In the genomic region with DNA sequence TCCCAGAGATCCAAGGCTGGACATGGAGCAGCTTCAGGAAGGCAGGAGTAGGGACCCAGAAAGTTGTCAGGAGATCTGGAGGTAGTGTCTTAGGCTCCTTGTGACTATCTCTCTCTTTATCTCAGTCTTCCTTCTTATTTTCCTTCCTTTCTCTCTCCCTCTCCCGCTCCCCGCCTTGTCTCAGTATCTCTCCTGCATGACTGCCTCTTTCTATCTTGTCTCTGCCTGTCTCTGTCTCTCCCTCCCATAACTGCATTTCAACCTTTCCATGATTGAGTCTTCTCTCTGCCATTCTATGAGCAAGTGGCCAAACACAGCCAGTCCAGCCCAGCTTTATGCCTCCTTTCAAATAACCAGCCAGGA, we compare ENCODE assay signal across 19 cellular contexts.
A peak's percentile ranks its signal among the peaks of the same experiment; 100 is the strongest.
DNase-seq lines count a peak whose midpoint lies in the region; ATAC-seq and TF ChIP-seq lines count a peak whose summit lies in the region.
"Had no signal": no experiment of that assay in that cellular context is flagged by ENCODE, and none has a peak within 500 bp of the region (broad histone marks: within the 10 kb centered on the region; RNA-seq: fewer than 3 reads in every experiment).

No MANE protein-coding gene starts in this region.

- peak overlapping the region; percentile 70 for H3K4me2 ChIP-seq in SU-DHL-6 (ENCODE audit: low read depth, low read length, poor library complexity, severe bottlenecking)

- DNase-seq in GM12865 (ENCODE audit: low read depth) = no peak
- DNase-seq in lung (ENCODE audit: low spot score) = no peak
- peak; percentile 8 for DNase-seq in stomach
- no peak for DNase-seq in Ammon's horn (ENCODE audit: low spot score)
- DNase-seq in activated gamma-delta T cell (lab: John Stamatoyannopoulos, UW) = no peak
- DNase-seq: activated CD4-positive, alpha-beta T cell treated with anti-CD3 and anti-CD28 coated beads for 4 hours; activated gamma-delta T cell treated with Interleukin-2 at 50 U/mL for 16 hours; activated T-cell treated with anti-CD3 and anti-CD28 coated beads, Interleukin-2, amount 50 U/mL, for 1 hour; CD4-positive, alpha-beta memory T cell; central memory CD4-positive, alpha-beta T cell; naive thymus-derived CD8-positive, alpha-beta T cell; NCI-H2029 treated with DMSO at 0.1 percent for 48 hours; NCI-H2227 treated with DMSO at 0.1 percent for 48 hours; T-helper 17 cell had no signal

- no peaks in the 10 kb centered on the region for H3K79me2 ChIP-seq in SU-DHL-6 (ENCODE audit: insufficient read depth, low read length)

- no peak for TF ChIP-seq CTCF in GM12865 (IDR thresholded peaks at IDR 0.05; ENCODE audit: insufficient read depth, low read depth, low read length, missing control alignments)
- TF ChIP-seq CTCF in SU-DHL-6 (IDR thresholded peaks at IDR 0.05; ENCODE audit: insufficient read depth, low read length, poor library complexity, severe bottlenecking) = no peak
- TF ChIP-seq CTCF in lung (IDR thresholded peaks at IDR 0.05; ENCODE audit: control extremely low read depth, extremely low read depth) = no peak
- TF ChIP-seq CTCF in stomach (IDR thresholded peaks at IDR 0.05) = no peak

- H3K4me1 ChIP-seq in lung (ENCODE audit: control insufficient read depth in 2 of 2, insufficient read depth in 2 of 2, low read length in 2 of 2) (peaks cover 0 to 3% of the 10 kb centered on the region in 2 donors), stomach (peaks cover 0 to 3% (median 0%) of the 10 kb centered on the region in 4 donors)

- peaks cover 31% of the 10 kb centered on the region for H3F3A ChIP-seq in SU-DHL-6 (ENCODE audit: insufficient read depth)

- WGBS in lung, 2 donors = 100% methylated on average over 2 of the region's 2 CpGs
- 92 to 96% (median 94%) methylated on average over 2 of the region's 2 CpGs for WGBS in stomach, 5 donors

- peak; percentile 19 for ATAC-seq in lung (ENCODE audit: insufficient read depth, low FRiP score)
- ATAC-seq in HG03175 (IDR thresholded peaks at IDR 0.05; ENCODE audit: unreplicated experiment) = no peak

- intact Hi-C loops in stomach (cut with DNase I; ENCODE audit: low total_unique reads) = no loop called here

- peaks cover 7% of the 10 kb centered on the region; the same call in 1 of the 2 replicates for H3K9me3 ChIP-seq in SU-DHL-6 (ENCODE audit: insufficient read depth, low read length)
- H3K9me3 ChIP-seq in lung (ENCODE audit: control insufficient read depth in 2 of 2, insufficient read depth in 1 of 2, low read length in 1 of 2) = peaks cover 0 to 5% of the 10 kb centered on the region in 2 donors
- H3K9me3 ChIP-seq in stomach = peaks cover 0 to 12% (median 11%) of the 10 kb centered on the region in 4 donors

- no peak for TF ChIP-seq POLR2A in stomach (IDR thresholded peaks at IDR 0.05)

- no peak for TF ChIP-seq EP300 in stomach (IDR thresholded peaks at IDR 0.05)

- no peaks in the 10 kb centered on the region for H3K27me3 ChIP-seq in SU-DHL-6 (ENCODE audit: low read length)
- H3K27me3 ChIP-seq in lung (ENCODE audit: control insufficient read depth, insufficient read depth) = no peaks in the 10 kb centered on the region
- H3K27me3 ChIP-seq in stomach = no peaks in the 10 kb centered on the region
- H3K27me3 ChIP-seq: left lung had no signal

- H2AFZ ChIP-seq in SU-DHL-6 (ENCODE audit: low read depth, low read length, severe bottlenecking) = peak overlapping the region; percentile 24

- H3K27ac ChIP-seq in SU-DHL-6 (ENCODE audit: low read depth, low read length) = peak overlapping the region; percentile 88
- H3K27ac ChIP-seq in lung (ENCODE audit: low read depth in 1 of 2, low read length in 1 of 2) = no peak overlapping the region
- peak overlapping the region in 1 of 5 donors; percentile 23 for H3K27ac ChIP-seq in stomach
- H3K27ac ChIP-seq: RWPE1, SK-N-MC had no signal

- H3K36me3 ChIP-seq in SU-DHL-6 (ENCODE audit: low read length) (peaks cover 6% of the 10 kb centered on the region; the same call in 1 of the 2 replicates), lung (ENCODE audit: control insufficient read depth in 2 of 2, insufficient read depth in 2 of 2, low read length in 2 of 2) (no peaks in the 10 kb centered on the region), stomach (no peaks in the 10 kb centered on the region)
- H3K36me3 ChIP-seq: left lung had no signal

- H3K9ac ChIP-seq in SU-DHL-6 (ENCODE audit: low read length) = peak overlapping the region; percentile 33; the same call in 1 of the 2 replicates

- H3K4me3 ChIP-seq in GM12865 (ENCODE audit: low read depth, low read length) (peak overlapping the region; percentile 53), SU-DHL-6 (ENCODE audit: insufficient read depth, low read length, poor library complexity, severe bottlenecking) (peak overlapping the region; percentile 8), lung (no peak overlapping the region), stomach (no peak overlapping the region)
- H3K4me3 ChIP-seq: SK-N-MC had no signal

- H4K20me1 ChIP-seq in SU-DHL-6 (ENCODE audit: low read depth, low read length) = no peaks in the 10 kb centered on the region

- H3K9me2 ChIP-seq in SU-DHL-6 (replicated peaks; ENCODE audit: insufficient read depth, low read length) = no peaks in the 10 kb centered on the region

Comparison
In these comparisons a context has a peak if more than half of its experiments do, and no peak if none do; other contexts are left out.
1. H3K4me3 ChIP-seq: peak in GM12865 (single experiment) and SU-DHL-6 (single experiment); none in lung (single experiment) and stomach (0 of 4).